ENCODE assay signal across 10 cellular contexts in genomic region chr22:27461470-27461869, GRCh38.
DNase-seq lines count a peak whose midpoint lies in the region; ATAC-seq and TF ChIP-seq lines count a peak whose summit lies in the region.
"Had no signal": no experiment of that assay in that cellular context is flagged by ENCODE, and none has a peak within 500 bp of the region (broad histone marks: within the 10 kb centered on the region; RNA-seq: fewer than 3 reads in every experiment).

No MANE protein-coding gene starts in this region.

- TF ChIP-seq EP300 in Ishikawa (IDR thresholded peaks at IDR 0.05; ENCODE audit: borderline replicate concordance), result peak; percentile 69

- no peaks in the 10 kb centered on the region for H3K36me3 Mint-ChIP-seq in effector memory CD8-positive, alpha-beta T cell (ENCODE audit: insufficient read depth)
- H3K36me3 Mint-ChIP-seq: CD4-positive, CD25-positive, alpha-beta regulatory T cell had no signal

- H3K27me3 Mint-ChIP-seq in effector memory CD8-positive, alpha-beta T cell, result peaks cover 4 to 38% of the 10 kb centered on the region in 2 donors

- H3K9me3 Mint-ChIP-seq in effector memory CD8-positive, alpha-beta T cell, result no peaks in the 10 kb centered on the region

- no peaks in the 10 kb centered on the region for H3K4me1 Mint-ChIP-seq in effector memory CD8-positive, alpha-beta T cell (ENCODE audit: low read depth in 2 of 2)

- ATAC-seq in HG03159 (IDR thresholded peaks at IDR 0.05; ENCODE audit: unreplicated experiment) (no peak), HG03442 (IDR thresholded peaks at IDR 0.05; ENCODE audit: unreplicated experiment) (no peak)
- no peak for ATAC-seq in effector memory CD8-positive, alpha-beta T cell (replicated peaks)

- H3K4me3 Mint-ChIP-seq in effector memory CD8-positive, alpha-beta T cell, result no peak overlapping the region
- H3K4me3 Mint-ChIP-seq: CD4-positive, CD25-positive, alpha-beta regulatory T cell had no signal

- no peak overlapping the region for H3K27ac Mint-ChIP-seq in effector memory CD8-positive, alpha-beta T cell
- H3K27ac Mint-ChIP-seq: CD4-positive, CD25-positive, alpha-beta regulatory T cell had no signal

- TF ChIP-seq RAD21 in Ishikawa (IDR thresholded peaks at IDR 0.05; ENCODE audit: low read depth), result no peak

- DNase-seq in AG08395 (ENCODE audit: low spot score), result peak; percentile 93
- DNase-seq in dedifferentiated amniotic fluid mesenchymal stem cell (ENCODE audit: extremely low spot score), result peak; percentile 72
- DNase-seq in left kidney (ENCODE audit: low read depth, low spot score), result peak; percentile 59
- DNase-seq in DMS 273 treated with DMSO at 0.1 percent for 48 hours (lab: John Stamatoyannopoulos, UW), result no peak
- DNase-seq in effector memory CD8-positive, alpha-beta T cell, result no peak
- DNase-seq: CD4-positive, CD25-positive, alpha-beta regulatory T cell; transverse colon had no signal

TF ChIP-seq in Ishikawa, 13 proteins besides CTCF, POLR2A, EP300 and RAD21:
- peak; percentile 41; the same call in 1 of the 2 replicates for TF ChIP-seq TCF12 (IDR thresholded peaks at IDR 0.05; ENCODE audit: low read depth)
- peak; percentile 93 for TF ChIP-seq TEAD4 (IDR thresholded peaks at IDR 0.05)
- TF ChIP-seq USF1 (IDR thresholded peaks at IDR 0.05), result no peak
- TF ChIP-seq YY1 (IDR thresholded peaks at IDR 0.05; ENCODE audit: low read depth), result no peak
- TF ChIP-seq, protein P1, sequence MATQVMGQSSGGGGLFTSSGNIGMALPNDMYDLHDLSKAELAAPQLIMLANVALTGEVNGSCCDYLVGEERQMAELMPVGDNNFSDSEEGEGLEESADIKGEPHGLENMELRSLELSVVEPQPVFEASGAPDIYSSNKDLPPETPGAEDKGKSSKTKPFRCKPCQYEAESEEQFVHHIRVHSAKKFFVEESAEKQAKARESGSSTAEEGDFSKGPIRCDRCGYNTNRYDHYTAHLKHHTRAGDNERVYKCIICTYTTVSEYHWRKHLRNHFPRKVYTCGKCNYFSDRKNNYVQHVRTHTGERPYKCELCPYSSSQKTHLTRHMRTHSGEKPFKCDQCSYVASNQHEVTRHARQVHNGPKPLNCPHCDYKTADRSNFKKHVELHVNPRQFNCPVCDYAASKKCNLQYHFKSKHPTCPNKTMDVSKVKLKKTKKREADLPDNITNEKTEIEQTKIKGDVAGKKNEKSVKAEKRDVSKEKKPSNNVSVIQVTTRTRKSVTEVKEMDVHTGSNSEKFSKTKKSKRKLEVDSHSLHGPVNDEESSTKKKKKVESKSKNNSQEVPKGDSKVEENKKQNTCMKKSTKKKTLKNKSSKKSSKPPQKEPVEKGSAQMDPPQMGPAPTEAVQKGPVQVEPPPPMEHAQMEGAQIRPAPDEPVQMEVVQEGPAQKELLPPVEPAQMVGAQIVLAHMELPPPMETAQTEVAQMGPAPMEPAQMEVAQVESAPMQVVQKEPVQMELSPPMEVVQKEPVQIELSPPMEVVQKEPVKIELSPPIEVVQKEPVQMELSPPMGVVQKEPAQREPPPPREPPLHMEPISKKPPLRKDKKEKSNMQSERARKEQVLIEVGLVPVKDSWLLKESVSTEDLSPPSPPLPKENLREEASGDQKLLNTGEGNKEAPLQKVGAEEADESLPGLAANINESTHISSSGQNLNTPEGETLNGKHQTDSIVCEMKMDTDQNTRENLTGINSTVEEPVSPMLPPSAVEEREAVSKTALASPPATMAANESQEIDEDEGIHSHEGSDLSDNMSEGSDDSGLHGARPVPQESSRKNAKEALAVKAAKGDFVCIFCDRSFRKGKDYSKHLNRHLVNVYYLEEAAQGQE (IDR thresholded peaks at IDR 0.05; ENCODE audit: low read depth), result no peak
- no peak for TF ChIP-seq CEBPB (IDR thresholded peaks at IDR 0.05)

Comparison
In these comparisons a context has a peak if more than half of its experiments do, and no peak if none do; other contexts are left out.
1. DNase-seq: peak in AG08395 (single experiment), dedifferentiated amniotic fluid mesenchymal stem cell (single experiment) and left kidney (single experiment); none in DMS 273 treated with DMSO at 0.1 percent for 48 hours (single experiment) and effector memory CD8-positive, alpha-beta T cell (0 of 3).